In the genomic region with DNA sequence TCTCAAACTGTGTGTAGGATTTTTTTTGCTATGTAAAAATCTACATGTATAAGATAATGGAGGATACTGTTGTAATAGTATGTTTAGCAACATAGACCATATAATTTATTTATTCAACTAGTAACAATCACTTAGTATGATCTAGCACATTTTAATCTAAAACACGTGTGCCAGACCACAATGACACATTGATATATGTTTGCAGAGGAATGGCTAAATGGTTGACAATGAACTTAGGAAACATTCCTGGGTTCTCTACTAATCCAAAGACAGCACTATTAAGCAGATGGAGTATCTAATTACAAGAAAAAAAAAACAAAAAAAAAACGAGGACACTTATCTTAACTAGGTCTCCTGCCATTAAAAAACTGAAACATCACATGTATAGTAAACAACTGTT, we compare ENCODE assay signal across 23 cellular contexts.
DNase-seq lines count a peak whose midpoint lies in the region; ATAC-seq and TF ChIP-seq lines count a peak whose summit lies in the region.
"Had no signal": no experiment of that assay in that cellular context is flagged by ENCODE, and none has a peak within 500 bp of the region (broad histone marks: within the 10 kb centered on the region; RNA-seq: fewer than 3 reads in every experiment).

No MANE protein-coding gene starts in this region.

- 19% methylated on average over 2 of the region's 2 CpGs for WGBS in SK-N-SH (ENCODE audit: low lambda C conversion rate)

- POLR2A ChIA-PET in SK-N-SH (lab: Yijun Ruan, JAX): no interaction called here

- no peaks in the 10 kb centered on the region for H3K9me2 ChIP-seq in SK-N-SH

- intact Hi-C loops in ascending aorta (cut with DNase I): no loop called here

- H3K27ac ChIP-seq in SK-N-SH (ENCODE audit: low read depth in 2 of 2, low read length in 1 of 2) (peak overlapping the region in 1 of 2 experiments; percentile 14; a peak in 3 of 4 replicates), ascending aorta (no peak overlapping the region)
- H3K27ac ChIP-seq: 22Rv1, esophagus muscularis mucosa, tibial nerve had no signal

- TF ChIP-seq CTCF in SK-N-SH (IDR thresholded peaks at IDR 0.05): no peak
- no peak for TF ChIP-seq CTCF in ascending aorta (IDR thresholded peaks at IDR 0.05)

- no peak overlapping the region for H2AFZ ChIP-seq in SK-N-SH (ENCODE audit: low read depth)

- no peak overlapping the region for H3K4me3 ChIP-seq in SK-N-SH (ENCODE audit: low read depth in 2 of 2, low read length in 1 of 2)
- H3K4me3 ChIP-seq in ascending aorta: no peak overlapping the region
- H3K4me3 ChIP-seq: esophagus muscularis mucosa, tibial nerve had no signal

- TF ChIP-seq RAD21 in SK-N-SH (IDR thresholded peaks at IDR 0.05; ENCODE audit: low read length): no peak

- CTCF ChIA-PET in SK-N-SH (lab: Yijun Ruan, JAX): no interaction called here

- DNase-seq in NCI-H2171 treated with DMSO at 0.1 percent for 48 hours (lab: John Stamatoyannopoulos, UW) (peak; percentile 16), NCI-H2171 (lab: John Stamatoyannopoulos, UW) (no peak), SK-N-SH (no peak), fibroblast of gingiva (ENCODE audit: low read depth) (peak; percentile 94), ascending aorta (ENCODE audit: low spot score in 2 of 2) (no peak), activated gamma-delta T cell (lab: John Stamatoyannopoulos, UW) (no peak), retina (no peak)
- DNase-seq: activated CD4-positive, alpha-beta T cell treated with anti-CD3 and anti-CD28 coated beads for 4 hours; activated CD8-positive, alpha-beta memory T cell treated with anti-CD3 and anti-CD28 coated beads, Interleukin-2, amount 50 U/mL, for 48 hours; activated naive CD4-positive, alpha-beta T cell; CD4-positive, alpha-beta memory T cell; DMS53; MM.1S; NCI-H187 treated with DMSO at 0.1 percent for 48 hours; NCI-H446 treated with DMSO at 0.1 percent for 48 hours; SIG-M5; stimulated activated CD4-positive, alpha-beta T cell treated with anti-CD3 and anti-CD28 coated beads, Interleukin-15, amount 100 ng/mL, for 24 hours; stimulated activated naive CD4-positive, alpha-beta T cell; T1000 had no signal

- ATAC-seq in GM21423 (IDR thresholded peaks at IDR 0.05; ENCODE audit: unreplicated experiment): no peak

- H3K79me2 ChIP-seq in SK-N-SH (ENCODE audit: insufficient read depth): no peaks in the 10 kb centered on the region

- peaks cover 0 to 2% of the 10 kb centered on the region in 2 experiments; a peak in 2 of 4 replicates for H3K4me1 ChIP-seq in SK-N-SH (ENCODE audit: control insufficient read depth in 1 of 2, insufficient read depth in 2 of 2, low read depth in 1 of 2, low read length in 1 of 2)
- no peaks in the 10 kb centered on the region for H3K4me1 ChIP-seq in ascending aorta
- H3K4me1 ChIP-seq: esophagus muscularis mucosa, tibial nerve had no signal

- 0 out of 2 replicates have a peak, but pooled peaks cover 9% of the 10 kb centered on the region for H3K9me3 ChIP-seq in SK-N-SH
- H3K9me3 ChIP-seq in ascending aorta: no peaks in the 10 kb centered on the region
- H3K9me3 ChIP-seq: esophagus muscularis mucosa, tibial nerve had no signal

- no peak overlapping the region for H3K9ac ChIP-seq in SK-N-SH

- H3K4me2 ChIP-seq in SK-N-SH: no peak overlapping the region

- H3K27me3 ChIP-seq in SK-N-SH (ENCODE audit: insufficient read depth): no peaks in the 10 kb centered on the region
- H3K27me3 ChIP-seq in ascending aorta: no peaks in the 10 kb centered on the region
- H3K27me3 ChIP-seq: esophagus muscularis mucosa, tibial nerve had no signal

- H3K36me3 ChIP-seq in SK-N-SH (replicated peaks in 1 of 2; ENCODE audit: control insufficient read depth in 1 of 2, insufficient read depth in 2 of 2, low read length in 1 of 2) (peaks cover 0 to 2% of the 10 kb centered on the region in 2 experiments), ascending aorta (no peaks in the 10 kb centered on the region)
- H3K36me3 ChIP-seq: esophagus muscularis mucosa, tibial nerve had no signal

- H4K20me1 ChIP-seq in SK-N-SH (ENCODE audit: insufficient read depth): no peaks in the 10 kb centered on the region

- TF ChIP-seq EP300 in SK-N-SH (IDR thresholded peaks at IDR 0.05; ENCODE audit: borderline replicate concordance in 1 of 2, low read depth in 1 of 2, low read length in 1 of 2): peak in 1 of 2 experiments; percentile 61; a peak in 1 of 4 replicates

- H3F3A ChIP-seq in SK-N-SH (replicated peaks; ENCODE audit: insufficient read depth): no peaks in the 10 kb centered on the region

TF ChIP-seq in SK-N-SH, 30 proteins besides CTCF, POLR2A, EP300 and RAD21:
- no peak for TF ChIP-seq EZH2phosphoT487 (IDR thresholded peaks at IDR 0.05; ENCODE audit: borderline replicate concordance, low read depth)
- peak; percentile 20; the same call in 1 of the 2 replicates for TF ChIP-seq FOSL2 (IDR thresholded peaks at IDR 0.05; ENCODE audit: borderline replicate concordance, low read depth)
- no peak for TF ChIP-seq MXI1 (IDR thresholded peaks at IDR 0.05; ENCODE audit: low read depth, low read length)
- no peak for TF ChIP-seq CHD2 (IDR thresholded peaks at IDR 0.05; ENCODE audit: low read length, partially characterized antibody)
- TF ChIP-seq RCOR1 (IDR thresholded peaks at IDR 0.05; ENCODE audit: low read length): no peak
- TF ChIP-seq ELF1 (IDR thresholded peaks at IDR 0.05): no peak
- no peak for TF ChIP-seq SIN3A (IDR thresholded peaks at IDR 0.05; ENCODE audit: borderline replicate concordance, low read depth, low read length)
- peak; percentile 19; the same call in 1 of the 2 replicates for TF ChIP-seq NFIC (IDR thresholded peaks at IDR 0.05; ENCODE audit: borderline replicate concordance)
- TF ChIP-seq, protein P1, sequence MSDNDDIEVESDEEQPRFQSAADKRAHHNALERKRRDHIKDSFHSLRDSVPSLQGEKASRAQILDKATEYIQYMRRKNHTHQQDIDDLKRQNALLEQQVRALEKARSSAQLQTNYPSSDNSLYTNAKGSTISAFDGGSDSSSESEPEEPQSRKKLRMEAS (IDR thresholded peaks at IDR 0.05; ENCODE audit: low read depth): 0 out of 2 replicates have a peak, but pooled peaks have one; percentile 23
- TF ChIP-seq, protein P2, sequence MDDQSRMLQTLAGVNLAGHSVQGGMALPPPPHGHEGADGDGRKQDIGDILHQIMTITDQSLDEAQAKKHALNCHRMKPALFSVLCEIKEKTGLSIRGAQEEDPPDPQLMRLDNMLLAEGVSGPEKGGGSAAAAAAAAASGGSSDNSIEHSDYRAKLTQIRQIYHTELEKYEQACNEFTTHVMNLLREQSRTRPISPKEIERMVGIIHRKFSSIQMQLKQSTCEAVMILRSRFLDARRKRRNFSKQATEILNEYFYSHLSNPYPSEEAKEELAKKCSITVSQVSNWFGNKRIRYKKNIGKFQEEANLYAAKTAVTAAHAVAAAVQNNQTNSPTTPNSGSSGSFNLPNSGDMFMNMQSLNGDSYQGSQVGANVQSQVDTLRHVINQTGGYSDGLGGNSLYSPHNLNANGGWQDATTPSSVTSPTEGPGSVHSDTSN (IDR thresholded peaks at IDR 0.05): peak; percentile 83
- TF ChIP-seq FOXJ3 (CRISPR knock-in tag; IDR thresholded peaks at IDR 0.05): no peak
- TF ChIP-seq JUND (IDR thresholded peaks at IDR 0.05): peak; percentile 41
- peak; percentile 91 for TF ChIP-seq TCF12 (IDR thresholded peaks at IDR 0.05)
- TF ChIP-seq TEAD4 (IDR thresholded peaks at IDR 0.05; ENCODE audit: borderline replicate concordance, insufficient read depth): peak; percentile 25; the same call in 1 of the 2 replicates
- peak; percentile 45; the same call in 1 of the 2 replicates for TF ChIP-seq POLR2AphosphoS5 (IDR thresholded peaks at IDR 0.05; ENCODE audit: low read depth, low read length)
TF ChIP-seq in SK-N-SH: peak in this region for 8.

Comparison
In these comparisons a context has a peak if more than half of its experiments do, and no peak if none do; other contexts are left out.
1. DNase-seq: peak in NCI-H2171 treated with DMSO at 0.1 percent for 48 hours (single experiment) and fibroblast of gingiva (single experiment); none in NCI-H2171 (single experiment), SK-N-SH (single experiment), ascending aorta (0 of 2), activated gamma-delta T cell (single experiment) and retina (single experiment).